In genomic region chr7:77413861-77414424, GRCh38 we compare ENCODE assay signal across 13 cellular contexts. TPM values are rescaled to one million over a fixed set of nuclear protein-coding genes. Genes with fewer than 3 reads are reported as not detected.
DNase-seq lines count a peak whose midpoint lies in the region; ATAC-seq and TF ChIP-seq lines count a peak whose summit lies in the region.
"Had no signal": no experiment of that assay in that cellular context is flagged by ENCODE, and none has a peak within 500 bp of the region (broad histone marks: within the 10 kb centered on the region; RNA-seq: fewer than 3 reads in every experiment).

No MANE protein-coding gene starts in this region.

- H3K4me3 ChIP-seq in epithelial cell of esophagus (ENCODE audit: low read length): no peak overlapping the region
- H3K4me3 ChIP-seq in gastrocnemius medialis: no peak overlapping the region
- H3K4me3 ChIP-seq: SJSA1 had no signal

- H3K27me3 Mint-ChIP-seq in CD14-positive monocyte (ENCODE audit: low read depth in 3 of 3): no peaks in the 10 kb centered on the region
- H3K27me3 Mint-ChIP-seq in naive thymus-derived CD8-positive, alpha-beta T cell: no peaks in the 10 kb centered on the region

- no peak for TF ChIP-seq POLR2A in gastrocnemius medialis (IDR thresholded peaks at IDR 0.05)

- H3K4me3 Mint-ChIP-seq in CD14-positive monocyte: peak overlapping the region; percentile 39 to 89
- H3K4me3 Mint-ChIP-seq in naive thymus-derived CD8-positive, alpha-beta T cell: peak overlapping the region; percentile 2 to 89 (median 76)

- H3K9me3 Mint-ChIP-seq in CD14-positive monocyte: peaks cover 0 to 2% (median 0%) of the 10 kb centered on the region in 7 donors
- H3K9me3 Mint-ChIP-seq in naive thymus-derived CD8-positive, alpha-beta T cell: no peaks in the 10 kb centered on the region

- no peaks in the 10 kb centered on the region for H3K27me3 ChIP-seq in gastrocnemius medialis
- H3K27me3 ChIP-seq: SJSA1 had no signal

- DNase-seq in CD14-positive monocyte (ENCODE audit: low spot score) (no peak), M059J (ENCODE audit: low read depth) (peak; percentile 39), epithelial cell of esophagus (ENCODE audit: low read depth) (peak; percentile 60), NOMO-1 treated with DMSO at 0.1 percent for 48 hours (lab: John Stamatoyannopoulos, UW; ENCODE audit: unreplicated experiment) (no peak), gastrocnemius medialis (no peak)
- no peak for DNase-seq in naive thymus-derived CD8-positive, alpha-beta T cell
- DNase-seq: activated CD4-positive, alpha-beta T cell treated with anti-CD3 and anti-CD28 coated beads for 1 hour; activated gamma-delta T cell treated with Interleukin-2 at 50 U/mL for 16 hours; NCI-H345; stimulated activated naive CD8-positive, alpha-beta T cell treated with anti-CD3 and anti-CD28 coated beads, Interleukin-15, Interleukin-2, amounts not matched to agents 100 U/mL and 50 U/mL, for 24 hours had no signal

- H3K4me1 Mint-ChIP-seq in CD14-positive monocyte: peaks cover 62% of the 10 kb centered on the region
- H3K4me1 Mint-ChIP-seq in naive thymus-derived CD8-positive, alpha-beta T cell: peaks cover 8 to 71% (median 53%) of the 10 kb centered on the region in 4 donors

- peaks cover 1 to 5% of the 10 kb centered on the region in 2 donors for H3K36me3 Mint-ChIP-seq in CD14-positive monocyte
- H3K36me3 Mint-ChIP-seq in naive thymus-derived CD8-positive, alpha-beta T cell: peaks cover 0 to 2% (median 0%) of the 10 kb centered on the region in 3 donors

- POLR2A ChIA-PET in naive thymus-derived CD8-positive, alpha-beta T cell (lab: Charles Lee): interaction anchor here (0.6 to 3.9 kb wide), 5 partner anchors 31 to 1054 kb away, joined by 4 to 17 read pairs (median 4); partner anchors contain the start of gene RSBN1L

- intact Hi-C loops in CD14-positive monocyte (cut with micrococcal nuclease): loop anchor here (5.0 to 10.0 kb wide), 3 partner anchors 48 to 161 kb away; partner anchors contain the start of gene PTPN12 (in 1 of the 2)
- intact Hi-C loops in gastrocnemius medialis (cut with DNase I; ENCODE audit: low total_unique reads): loop anchor here (2.0 kb wide), 1 partner anchor 125 kb away; no protein-coding TSS in a partner anchor

- no peak overlapping the region for H3K27ac ChIP-seq in gastrocnemius medialis
- H3K27ac ChIP-seq: SJSA1 had no signal

- H3K27ac Mint-ChIP-seq in CD14-positive monocyte: peak overlapping the region; percentile 30 to 99 (median 98)
- peak overlapping the region in 5 of 10 donors; percentile 9 to 90 (median 40) for H3K27ac Mint-ChIP-seq in naive thymus-derived CD8-positive, alpha-beta T cell

- H3K36me3 ChIP-seq in gastrocnemius medialis: no peaks in the 10 kb centered on the region
- H3K36me3 ChIP-seq: SJSA1 had no signal

- TF ChIP-seq CTCF in CD14-positive monocyte (IDR thresholded peaks at IDR 0.05) (no peak), epithelial cell of esophagus (IDR thresholded peaks at IDR 0.05; ENCODE audit: insufficient read depth, low read depth, low read length, missing control alignments) (no peak), gastrocnemius medialis (IDR thresholded peaks at IDR 0.05 in 4 of 5, conservative IDR thresholded peaks at IDR 0.05 in 1 of 5) (no peak)

- no peak for ATAC-seq in naive thymus-derived CD8-positive, alpha-beta T cell
- ATAC-seq in HG02642 (IDR thresholded peaks at IDR 0.05; ENCODE audit: poor library complexity, unreplicated experiment) (no peak), GM21390 (IDR thresholded peaks at IDR 0.05; ENCODE audit: unreplicated experiment) (no peak), gastrocnemius medialis (no peak)
- ATAC-seq: stimulated activated naive CD8-positive, alpha-beta T cell treated with anti-CD3 and anti-CD28 coated beads, Interleukin-15, Interleukin-2, amounts not matched to agents 100 U/mL and 50 U/mL, for 24 hours had no signal

- in situ Hi-C loops in gastrocnemius medialis (cut with MboI; ENCODE audit: low sequenced_read_pairs in 4 of 4): no loop called here

- peaks cover 0 to 15% of the 10 kb centered on the region in 2 donors for H3K4me1 ChIP-seq in gastrocnemius medialis

- H3K9me3 ChIP-seq in gastrocnemius medialis: no peaks in the 10 kb centered on the region

RNA-seq across cellular contexts. Expression of gene GSAP, which starts 2.2 kb away (rescaled TPM):
- polyA plus RNA-seq in CD14-positive monocyte: 10 to 100 TPM; 19.1 to 35.6 TPM
- 4.4 and 6.9 TPM in 2 replicates for total RNA-seq in M059J (2014; rRNA removed; shearing (Covaris generic))
- 10 to 100 TPM; 23.7 to 25.8 TPM for total RNA-seq in naive thymus-derived CD8-positive, alpha-beta T cell
- 1 to 10 TPM; 5.9 to 7.8 (median 6.5) TPM for polyA plus RNA-seq in naive thymus-derived CD8-positive, alpha-beta T cell
- 1 to 10 TPM; 1.2 to 8.3 (median 2.5) TPM for total RNA-seq in gastrocnemius medialis

Comparison
In these comparisons a context has a peak if more than half of its experiments do, and no peak if none do; other contexts are left out.
1. DNase-seq: peak in M059J (single experiment) and epithelial cell of esophagus (single experiment); none in CD14-positive monocyte (single experiment), naive thymus-derived CD8-positive, alpha-beta T cell (0 of 10), NOMO-1 treated with DMSO at 0.1 percent for 48 hours (single experiment) and gastrocnemius medialis (0 of 2).